1 cellular context compared by ENCODE assay signal in genomic region chr4:128287871-128288688, GRCh38.
TF ChIP-seq lines count a peak whose summit lies in the region.

No MANE protein-coding gene starts in this region.

TF ChIP-seq in HepG2, 621 proteins besides CTCF, POLR2A, EP300 and RAD21 (continued from another document and continues in another):
- TF ChIP-seq ZNF646 (CRISPR knock-in tag; IDR thresholded peaks at IDR 0.05) (no peak), ZHX1 (CRISPR knock-in tag; IDR thresholded peaks at IDR 0.05; ENCODE audit: low read depth) (peak; percentile 84; the same call in 1 of the 2 replicates), ZFP41 (CRISPR knock-in tag; IDR thresholded peaks at IDR 0.05; ENCODE audit: borderline replicate concordance) (peak; percentile 94; the same call in 1 of the 2 replicates), ZNF34 (CRISPR knock-in tag; IDR thresholded peaks at IDR 0.05; ENCODE audit: borderline replicate concordance) (no peak; the same call in 1 of the 2 replicates), ZNF468 (CRISPR knock-in tag; IDR thresholded peaks at IDR 0.05) (peak; percentile 99), ZNF644 (CRISPR knock-in tag; IDR thresholded peaks at IDR 0.05; ENCODE audit: low read depth) (peak; percentile 82), SKI (IDR thresholded peaks at IDR 0.05; ENCODE audit: partially characterized antibody) (no peak), ZNF136 (CRISPR knock-in tag; IDR thresholded peaks at IDR 0.05; ENCODE audit: low read depth) (peak; percentile 100), ZNF446 (CRISPR knock-in tag; IDR thresholded peaks at IDR 0.05) (peak; percentile 90), ZNF780A (CRISPR knock-in tag; IDR thresholded peaks at IDR 0.05) (peak; percentile 98), MXI1 (IDR thresholded peaks at IDR 0.05; ENCODE audit: borderline replicate concordance, low read depth, low read length) (peak; percentile 92; the same call in 2 of the 3 replicates), SP1 (IDR thresholded peaks at IDR 0.05) (no peak), SP1 (CRISPR knock-in tag; IDR thresholded peaks at IDR 0.05) (peak; percentile 74), NFRKB (IDR thresholded peaks at IDR 0.05) (no peak), TEAD2 (CRISPR knock-in tag; IDR thresholded peaks at IDR 0.05) (peak; percentile 89; the same call in 1 of the 2 replicates), DNMT1 (CRISPR knock-in tag; IDR thresholded peaks at IDR 0.05) (0 out of 2 replicates have a peak, but pooled peaks have one; percentile 71), NR2F2 (IDR thresholded peaks at IDR 0.05; ENCODE audit: borderline replicate concordance, low read depth) (no peak), ZSCAN21 (CRISPR knock-in tag; IDR thresholded peaks at IDR 0.05; ENCODE audit: borderline replicate concordance) (peak; percentile 99), ZNF746 (CRISPR knock-in tag; IDR thresholded peaks at IDR 0.05) (peak; percentile 96), ZUFSP (CRISPR knock-in tag; IDR thresholded peaks at IDR 0.05; ENCODE audit: borderline replicate concordance) (no peak), JDP2 (CRISPR knock-in tag; IDR thresholded peaks at IDR 0.05; ENCODE audit: borderline replicate concordance) (peak; percentile 77; the same call in 1 of the 2 replicates), AKNA (CRISPR knock-in tag; IDR thresholded peaks at IDR 0.05; ENCODE audit: borderline replicate concordance) (0 out of 2 replicates have a peak, but pooled peaks have one; percentile 30), ZNF737 (CRISPR knock-in tag; IDR thresholded peaks at IDR 0.05; ENCODE audit: borderline replicate concordance) (no peak), GMEB1 (CRISPR knock-in tag; IDR thresholded peaks at IDR 0.05; ENCODE audit: borderline replicate concordance) (peak; percentile 94), ZNF275 (CRISPR knock-in tag; IDR thresholded peaks at IDR 0.05; ENCODE audit: borderline replicate concordance) (peak; percentile 87), ETV6 (CRISPR knock-in tag; conservative IDR thresholded peaks at IDR 0.05) (peak; percentile 90), ZSCAN30 (CRISPR knock-in tag; IDR thresholded peaks at IDR 0.05) (0 out of 2 replicates have a peak, but pooled peaks have one; percentile 55), RBM22 (optimal IDR thresholded peaks at IDR 0.05; ENCODE audit: low read length) (no peak), ZBTB21 (CRISPR knock-in tag; IDR thresholded peaks at IDR 0.05) (peak; percentile 56), ZNF547 (CRISPR knock-in tag; IDR thresholded peaks at IDR 0.05) (peak; percentile 98), SALL1 (CRISPR knock-in tag; IDR thresholded peaks at IDR 0.05) (peak; percentile 95), FOXA3 (CRISPR knock-in tag; IDR thresholded peaks at IDR 0.05) (peak; percentile 73; the same call in 1 of the 2 replicates), ZBTB2 (CRISPR knock-in tag; IDR thresholded peaks at IDR 0.05; ENCODE audit: low read depth) (peak; percentile 95), ASH2L (IDR thresholded peaks at IDR 0.05; ENCODE audit: insufficient read length, low read depth, low read length) (peak; percentile 88), HOXA3 (CRISPR knock-in tag; IDR thresholded peaks at IDR 0.05) (peak; percentile 92), ZSCAN5A (CRISPR knock-in tag; IDR thresholded peaks at IDR 0.05; ENCODE audit: borderline replicate concordance) (peak; percentile 97; the same call in 1 of the 2 replicates), NKX3-1 (CRISPR knock-in tag; IDR thresholded peaks at IDR 0.05) (peak; percentile 98), HOXD1 (CRISPR knock-in tag; IDR thresholded peaks at IDR 0.05) (peak; percentile 97), MYC (CRISPR knock-in tag; IDR thresholded peaks at IDR 0.05; ENCODE audit: borderline replicate concordance) (peak; percentile 99)
